Comparison of ENCODE assay signal across 19 cellular contexts in genomic region chr11:77592727-77593126, GRCh38.
"Had no signal": no experiment of that assay in that cellular context is flagged by ENCODE, and none has a peak within 500 bp of the region (broad histone marks: within the 10 kb centered on the region; RNA-seq: fewer than 3 reads in every experiment).

No MANE protein-coding gene starts in this region.

- H3K27me3 Mint-ChIP-seq: natural killer cell treated with Interleukin-12 subunit alpha and Interleukin-12 subunit beta and Interleukin-15 and Interleukin-18, amount 100 ng/mL, for 72 hours had no signal

- H3K4me3 Mint-ChIP-seq: activated CD4-positive, alpha-beta T cell treated with anti-CD3 and anti-CD28 coated beads, Interleukin-2, amount 10 ng/mL, durations not matched to agents 7 days and 5 days; activated CD8-positive, alpha-beta T cell treated with anti-CD3 and anti-CD28 coated beads, Interleukin-2, amount 10 ng/mL, durations not matched to agents 7 days and 5 days; activated naive CD4-positive, alpha-beta T cell treated with anti-CD3 and anti-CD28 coated beads for 36 hours; activated T-cell treated with anti-CD3 and anti-CD28 coated beads, Interleukin-2, amount 50 U/mL, for 24 hours; mesothelial cell of epicardium; natural killer cell treated with Interleukin-12 subunit alpha and Interleukin-12 subunit beta and Interleukin-15 and Interleukin-18, amount 100 ng/mL, for 72 hours; stimulated activated effector memory CD8-positive, alpha-beta T cell treated with anti-CD3 and anti-CD28 coated beads, Interleukin-12 subunit alpha, Interleukin-12 subunit beta, amount 100 ng/mL, for 72 hours had no signal

- H3K9me3 ChIP-seq: body of pancreas, left lung, testis, upper lobe of left lung had no signal

- H3K27ac Mint-ChIP-seq: activated CD8-positive, alpha-beta T cell treated with anti-CD3 and anti-CD28 coated beads, Interleukin-2, amount 10 ng/mL, durations not matched to agents 7 days and 5 days; activated naive CD4-positive, alpha-beta T cell treated with anti-CD3 and anti-CD28 coated beads for 36 hours; activated T-cell treated with anti-CD3 and anti-CD28 coated beads, Interleukin-2, amount 50 U/mL, for 24 hours; activated T-helper 2 cell treated with anti-CD3 and anti-CD28 coated beads, Interferon-gamma antibody, Interleukin-2, Interleukin-4, amounts not matched to agents 10 μg/mL and 5 μg/mL and 100 μg/mL, durations not matched to agents 14 hours and 24 hours and 36 hours; mesothelial cell of epicardium; natural killer cell treated with Interleukin-12 subunit alpha and Interleukin-12 subunit beta and Interleukin-15 and Interleukin-18, amount 100 ng/mL, for 72 hours; stimulated activated effector memory CD8-positive, alpha-beta T cell treated with anti-CD3 and anti-CD28 coated beads, Interleukin-12 subunit alpha, Interleukin-12 subunit beta, amount 100 ng/mL, for 72 hours had no signal

- H3K27me3 ChIP-seq: body of pancreas, dorsolateral prefrontal cortex, foreskin keratinocyte, testis, upper lobe of left lung had no signal

- H3K4me3 ChIP-seq: body of pancreas, left lung, testis, upper lobe of left lung had no signal

- H3K9me3 Mint-ChIP-seq: activated CD4-positive, alpha-beta T cell treated with anti-CD3 and anti-CD28 coated beads, Interleukin-2, amount 10 ng/mL, durations not matched to agents 7 days and 5 days; activated naive CD4-positive, alpha-beta T cell treated with anti-CD3 and anti-CD28 coated beads for 36 hours; activated T-cell treated with anti-CD3 and anti-CD28 coated beads, Interleukin-2, amount 50 U/mL, for 24 hours; activated T-helper 2 cell treated with anti-CD3 and anti-CD28 coated beads, Interferon-gamma antibody, Interleukin-2, Interleukin-4, amounts not matched to agents 10 μg/mL and 5 μg/mL and 100 μg/mL, durations not matched to agents 14 hours and 24 hours and 36 hours; mesothelial cell of epicardium; natural killer cell treated with Interleukin-12 subunit alpha and Interleukin-12 subunit beta and Interleukin-15 and Interleukin-18, amount 100 ng/mL, for 72 hours; stimulated activated effector memory CD8-positive, alpha-beta T cell treated with anti-CD3 and anti-CD28 coated beads, Interleukin-12 subunit alpha, Interleukin-12 subunit beta, amount 100 ng/mL, for 72 hours had no signal

- H3K36me3 ChIP-seq: left lung, upper lobe of left lung had no signal

- DNase-seq: activated CD4-positive, alpha-beta T cell treated with anti-CD3 and anti-CD28 coated beads, Interleukin-2, amount 10 ng/mL, durations not matched to agents 7 days and 5 days; activated CD8-positive, alpha-beta T cell treated with anti-CD3 and anti-CD28 coated beads, Interleukin-2, amount 10 ng/mL, durations not matched to agents 7 days and 5 days; activated naive CD4-positive, alpha-beta T cell treated with anti-CD3 and anti-CD28 coated beads for 36 hours; activated T-cell treated with anti-CD3 and anti-CD28 coated beads, Interleukin-2, amount 50 U/mL, for 24 hours; caudate nucleus; dorsolateral prefrontal cortex; foreskin keratinocyte; glutamatergic neuron; hippocampal formation; left lung; nucleus accumbens; stimulated activated CD4-positive, alpha-beta T cell treated with anti-CD3 and anti-CD28 coated beads, Interleukin-4, amount 100 ng/mL, for 24 hours; testis had no signal

- H3K27ac ChIP-seq: foreskin keratinocyte, left lung, testis, upper lobe of left lung had no signal

- H3K36me3 Mint-ChIP-seq: mesothelial cell of epicardium; natural killer cell treated with Interleukin-12 subunit alpha and Interleukin-12 subunit beta and Interleukin-15 and Interleukin-18, amount 100 ng/mL, for 72 hours had no signal
